16 cellular contexts compared by ENCODE assay signal in the genomic region with DNA sequence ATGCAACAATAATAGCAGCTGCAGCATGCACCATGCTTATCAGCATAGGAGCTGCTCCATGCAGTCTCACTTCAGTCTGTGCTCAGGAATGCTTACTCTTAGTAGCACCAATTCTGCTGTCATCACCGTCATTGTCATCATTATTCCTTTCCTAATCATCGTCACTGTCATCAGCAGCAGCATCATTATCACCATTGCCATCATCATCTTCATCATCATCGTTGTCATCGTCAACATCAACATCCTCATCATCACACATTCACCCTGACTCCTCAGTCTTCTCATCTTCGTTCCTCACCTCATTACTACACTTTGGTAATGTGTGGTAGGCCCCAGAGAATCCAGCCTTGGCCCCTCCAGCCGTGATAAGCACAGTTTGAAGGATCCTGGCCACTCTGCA.
DNase-seq lines count a peak whose midpoint lies in the region; FAIRE-seq and TF ChIP-seq lines count a peak whose summit lies in the region.
"Had no signal": no experiment of that assay in that cellular context is flagged by ENCODE, and none has a peak within 500 bp of the region (broad histone marks: within the 10 kb centered on the region; RNA-seq: fewer than 3 reads in every experiment).

No MANE protein-coding gene starts in this region.

- no peak overlapping the region for H3K18ac ChIP-seq in H1 (ENCODE audit: extremely low read depth, low read length)

- TF ChIP-seq CTCF in HEK293 (tag by site-specific recombination; IDR thresholded peaks at IDR 0.05), result no peak
- no peak for TF ChIP-seq CTCF in H1 (IDR thresholded peaks at IDR 0.05; ENCODE audit: control extremely low read depth in 1 of 3, insufficient read depth in 1 of 3, low read depth in 1 of 3, low read length in 3 of 3)

- DNase-seq in Karpas-422 (peak; percentile 2), H1 (ENCODE audit: low read depth in 1 of 2, low spot score in 2 of 2) (no peak), urothelium cell line (ENCODE audit: low spot score) (no peak), dedifferentiated amniotic fluid mesenchymal stem cell (ENCODE audit: extremely low spot score) (no peak)
- DNase-seq in activated naive CD4-positive, alpha-beta T cell (lab: John Stamatoyannopoulos, UW), result no peak
- DNase-seq in activated CD4-positive, alpha-beta T cell treated with anti-CD3 and anti-CD28 coated beads, Interleukin-2, amount 50 U/mL, for 48 hours, result no peak
- DNase-seq: ACHN; BE2C; CD4-positive, alpha-beta memory T cell; DMS153; DMS79; GDM1; KG1 had no signal

- no peak overlapping the region for H4K91ac ChIP-seq in H1 (replicated peaks; ENCODE audit: insufficient read length, low read length)

- H4K20me1 ChIP-seq in Karpas-422 (ENCODE audit: insufficient read depth, low read depth, low read length) (no peaks in the 10 kb centered on the region), H1 (replicated peaks in 1 of 2; ENCODE audit: control insufficient read depth in 1 of 2, insufficient read depth in 2 of 2, low read length in 2 of 2) (peaks cover 0 to 2% of the 10 kb centered on the region in 2 experiments)

- H2AK5ac ChIP-seq in H1 (ENCODE audit: low read depth, low read length), result 0 out of 2 replicates have a peak overlapping the region, but pooled peaks have one; percentile 82

- H2BK5ac ChIP-seq in H1 (ENCODE audit: low read depth, low read length), result no peak overlapping the region

- no peak for TF ChIP-seq EP300 in H1 (IDR thresholded peaks at IDR 0.05; ENCODE audit: borderline replicate concordance in 1 of 2, low read depth in 2 of 2, low read length in 2 of 2)

- H3K4me3 ChIP-seq in HEK293 (ENCODE audit: low read depth, low read length) (no peak overlapping the region), Karpas-422 (ENCODE audit: low read length) (no peak overlapping the region), H1 (ENCODE audit: extremely low read depth in 1 of 4, insufficient read depth in 2 of 4, low read depth in 3 of 4, low read length in 4 of 4) (no peak overlapping the region)
- H3K4me3 ChIP-seq: HAP-1 had no signal

- FAIRE-seq in H1 (lab: Jason Lieb, UNC), result no peak
- peak; percentile 95 for FAIRE-seq in urothelium cell line (lab: Jason Lieb, UNC)
- FAIRE-seq: A204.1 had no signal

- H3K56ac ChIP-seq in H1 (replicated peaks; ENCODE audit: insufficient read length, low read depth, low read length), result no peak overlapping the region

- no peaks in the 10 kb centered on the region for H3K9me2 ChIP-seq in Karpas-422 (replicated peaks; ENCODE audit: insufficient read depth, low read length)

- no peak for TF ChIP-seq POLR2A in H1 (IDR thresholded peaks at IDR 0.05; ENCODE audit: control extremely low read depth in 1 of 2, low read depth in 2 of 2, low read length in 2 of 2)

- CTCF ChIA-PET in HEK293 (lab: Yijun Ruan, JAX), result no interaction called here
- CTCF ChIA-PET in H1 (lab: Charles Lee; ENCODE audit: partially characterized antibody), result interaction anchor here (2.2 kb wide), 1 partner anchor 10 kb away, joined by 6 read pairs; no protein-coding TSS in a partner anchor

- H3K36me3 ChIP-seq in HEK293 (ENCODE audit: control insufficient read depth in 2 of 2, insufficient read depth in 1 of 2, low read length in 2 of 2), result no peaks in the 10 kb centered on the region
- H3K36me3 ChIP-seq in Karpas-422 (ENCODE audit: insufficient read depth, low read length), result no peaks in the 10 kb centered on the region
- no peaks in the 10 kb centered on the region for H3K36me3 ChIP-seq in H1 (ENCODE audit: control insufficient read depth in 2 of 4, insufficient read depth in 4 of 4, low read length in 3 of 4)
- H3K36me3 ChIP-seq: BE2C, HAP-1 had no signal

- no peaks in the 10 kb centered on the region for H3K79me1 ChIP-seq in H1 (ENCODE audit: low read depth, low read length)

- no peak overlapping the region for H3K4ac ChIP-seq in H1 (replicated peaks; ENCODE audit: insufficient read length, low read depth, low read length)

- no peak for TF ChIP-seq RAD21 in H1 (IDR thresholded peaks at IDR 0.05 in 1 of 2, conservative IDR thresholded peaks at IDR 0.05 in 1 of 2; ENCODE audit: low read depth in 2 of 2, low read length in 2 of 2)

- POLR2A ChIA-PET in HEK293 (lab: Yijun Ruan, JAX) (no interaction called here), H1 (lab: Charles Lee; ENCODE audit: partially characterized antibody) (no interaction called here)

- H3K27ac ChIP-seq in HEK293 (ENCODE audit: extremely low read depth, low read depth, low read length) (no peak overlapping the region), Karpas-422 (ENCODE audit: low read length) (no peak overlapping the region), H1 (ENCODE audit: low read depth, low read length) (no peak overlapping the region)

- no peak overlapping the region for H4K5ac ChIP-seq in H1 (ENCODE audit: insufficient read length, low read depth, low read length)

- H3K14ac ChIP-seq in H1 (ENCODE audit: insufficient read length), result no peak overlapping the region

- peak overlapping the region; percentile 1; the same call in 1 of the 2 replicates for H2BK20ac ChIP-seq in H1 (ENCODE audit: low read length)

- H3K79me2 ChIP-seq in Karpas-422 (ENCODE audit: low read length) (no peaks in the 10 kb centered on the region), H1 (ENCODE audit: control insufficient read depth in 1 of 2, insufficient read depth in 2 of 2, low read length in 2 of 2) (no peaks in the 10 kb centered on the region)

- H3K23ac ChIP-seq in H1 (ENCODE audit: insufficient read length), result no peak overlapping the region

- no peak overlapping the region for H3K4me2 ChIP-seq in Karpas-422 (ENCODE audit: low read depth, low read length, poor library complexity, severe bottlenecking)
- no peak overlapping the region for H3K4me2 ChIP-seq in H1 (ENCODE audit: insufficient read depth in 1 of 2, low read depth in 2 of 2, low read length in 2 of 2)

- peaks cover 3% of the 10 kb centered on the region; the same call in 1 of the 2 replicates for H3K23me2 ChIP-seq in H1 (ENCODE audit: low read depth, low read length)

- H2BK120ac ChIP-seq in H1 (replicated peaks; ENCODE audit: low read depth, low read length), result no peak overlapping the region

- H4K8ac ChIP-seq in H1 (ENCODE audit: extremely low read depth, insufficient read depth, low read length), result no peak overlapping the region

- no peak overlapping the region for H2BK15ac ChIP-seq in H1 (ENCODE audit: low read length)

- no peaks in the 10 kb centered on the region for H3K9me3 ChIP-seq in HEK293 (ENCODE audit: control insufficient read depth, insufficient read depth, low read depth, low read length)
- H3K9me3 ChIP-seq in Karpas-422 (ENCODE audit: low read length), result no peaks in the 10 kb centered on the region
- no peaks in the 10 kb centered on the region for H3K9me3 ChIP-seq in H1 (ENCODE audit: insufficient read depth in 2 of 2, low read depth in 1 of 2, low read length in 1 of 2)
- H3K9me3 ChIP-seq: BE2C, HAP-1 had no signal

- H3K9ac ChIP-seq in Karpas-422 (ENCODE audit: low read length), result no peak overlapping the region
- no peak overlapping the region for H3K9ac ChIP-seq in H1 (replicated peaks in 1 of 4; ENCODE audit: extremely low read depth in 1 of 4, low read depth in 3 of 4, low read length in 3 of 4)

- 0 out of 2 replicates have a peak overlapping the region, but pooled peaks have one; percentile 69 for H2BK12ac ChIP-seq in H1 (ENCODE audit: low read depth, low read length)

- no peaks in the 10 kb centered on the region for H3K4me1 ChIP-seq in HEK293 (ENCODE audit: control insufficient read depth, insufficient read depth, low read length)
- H3K4me1 ChIP-seq in Karpas-422 (ENCODE audit: low read length), result no peaks in the 10 kb centered on the region
- peaks cover 2 to 12% (median 8%) of the 10 kb centered on the region in 4 experiments; a peak in 5 of 7 replicates for H3K4me1 ChIP-seq in H1 (replicated peaks in 1 of 4; ENCODE audit: control insufficient read depth in 3 of 4, insufficient read depth in 4 of 4, low read length in 3 of 4)
- H3K4me1 ChIP-seq: BE2C had no signal

- WGBS in H1 (ENCODE audit: extremely low coverage in 1 of 2, insufficient coverage in 1 of 2, insufficient read length in 1 of 2, insufficient replicate concordance in 2 of 2, low coverage in 1 of 2, low lambda C conversion rate in 2 of 2, missing lambda C conversion rate in 1 of 2), 2 experiments, result 94 to 100% methylated on average over 2 to 6 of the region's 6 CpGs

- no peak overlapping the region for H2AFZ ChIP-seq in Karpas-422 (ENCODE audit: low read length)
- no peak overlapping the region for H2AFZ ChIP-seq in H1 (ENCODE audit: low read length)

- H3K27me3 ChIP-seq in Karpas-422 (ENCODE audit: low read length), result no peaks in the 10 kb centered on the region
- peaks cover 0 to 3% (median 0%) of the 10 kb centered on the region in 4 experiments; a peak in 2 of 7 replicates for H3K27me3 ChIP-seq in H1 (replicated peaks in 1 of 4; ENCODE audit: control insufficient read depth in 3 of 4, extremely low read depth in 1 of 4, insufficient read depth in 3 of 4, low read length in 3 of 4)
- H3K27me3 ChIP-seq: BE2C had no signal

TF ChIP-seq in H1, 55 proteins besides CTCF, POLR2A, EP300 and RAD21:
- no peak for TF ChIP-seq HDAC2 (IDR thresholded peaks at IDR 0.05; ENCODE audit: borderline replicate concordance in 1 of 2, low read depth in 2 of 2, low read length in 2 of 2)
- TF ChIP-seq RFX5 (IDR thresholded peaks at IDR 0.05; ENCODE audit: borderline replicate concordance, low read depth, low read length), result no peak
- no peak for TF ChIP-seq SIN3A (conservative IDR thresholded peaks at IDR 0.05 in 1 of 2, IDR thresholded peaks at IDR 0.05 in 1 of 2; ENCODE audit: low read depth in 1 of 2, low read length in 2 of 2)
- no peak for TF ChIP-seq SIRT6 (IDR thresholded peaks at IDR 0.05; ENCODE audit: low read length)
- TF ChIP-seq ZNF274 (IDR thresholded peaks at IDR 0.05; ENCODE audit: borderline replicate concordance, extremely low read depth, low read length), result no peak
